1 cellular context compared by ENCODE assay signal in the genomic region with DNA sequence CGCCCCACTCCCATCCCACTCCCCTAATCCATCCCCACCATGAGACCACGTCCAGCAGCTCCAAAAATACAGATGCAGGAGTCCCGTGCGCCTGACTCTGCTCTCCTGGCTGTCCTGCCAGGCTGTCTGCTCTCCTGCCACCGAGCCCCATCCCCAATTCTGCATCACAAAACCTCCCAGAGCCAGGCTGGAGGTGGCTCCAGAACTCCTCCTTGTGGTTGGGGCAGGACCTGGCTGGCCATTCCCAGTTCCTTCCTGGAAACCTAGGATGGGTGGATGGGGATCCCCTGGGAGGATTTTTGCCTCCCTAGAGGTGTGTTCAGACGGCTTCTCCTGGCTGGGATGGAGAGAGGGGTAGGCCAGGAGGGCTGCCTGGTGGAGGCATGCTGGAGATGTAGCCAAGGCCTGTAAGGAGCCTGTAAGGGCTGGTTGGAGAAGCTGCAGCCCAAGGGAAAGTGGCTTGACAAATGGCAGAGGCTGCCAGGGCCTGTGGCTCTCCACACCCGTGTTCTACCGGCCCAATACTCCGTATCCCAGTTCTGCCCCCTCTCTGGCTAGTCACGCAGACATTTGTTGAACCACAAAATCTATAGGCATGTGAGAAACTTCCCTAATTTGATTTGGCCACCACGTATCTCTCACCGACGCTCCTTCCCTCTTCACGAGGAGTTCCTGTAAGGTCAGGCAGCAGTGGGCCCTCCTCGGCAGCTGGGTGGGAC.
TF ChIP-seq lines count a peak whose summit lies in the region.

No MANE protein-coding gene starts in this region.

TF ChIP-seq in GM23338, 12 proteins besides CTCF, POLR2A, EP300 and RAD21 (continued from another document):
- TF ChIP-seq, protein P1, sequence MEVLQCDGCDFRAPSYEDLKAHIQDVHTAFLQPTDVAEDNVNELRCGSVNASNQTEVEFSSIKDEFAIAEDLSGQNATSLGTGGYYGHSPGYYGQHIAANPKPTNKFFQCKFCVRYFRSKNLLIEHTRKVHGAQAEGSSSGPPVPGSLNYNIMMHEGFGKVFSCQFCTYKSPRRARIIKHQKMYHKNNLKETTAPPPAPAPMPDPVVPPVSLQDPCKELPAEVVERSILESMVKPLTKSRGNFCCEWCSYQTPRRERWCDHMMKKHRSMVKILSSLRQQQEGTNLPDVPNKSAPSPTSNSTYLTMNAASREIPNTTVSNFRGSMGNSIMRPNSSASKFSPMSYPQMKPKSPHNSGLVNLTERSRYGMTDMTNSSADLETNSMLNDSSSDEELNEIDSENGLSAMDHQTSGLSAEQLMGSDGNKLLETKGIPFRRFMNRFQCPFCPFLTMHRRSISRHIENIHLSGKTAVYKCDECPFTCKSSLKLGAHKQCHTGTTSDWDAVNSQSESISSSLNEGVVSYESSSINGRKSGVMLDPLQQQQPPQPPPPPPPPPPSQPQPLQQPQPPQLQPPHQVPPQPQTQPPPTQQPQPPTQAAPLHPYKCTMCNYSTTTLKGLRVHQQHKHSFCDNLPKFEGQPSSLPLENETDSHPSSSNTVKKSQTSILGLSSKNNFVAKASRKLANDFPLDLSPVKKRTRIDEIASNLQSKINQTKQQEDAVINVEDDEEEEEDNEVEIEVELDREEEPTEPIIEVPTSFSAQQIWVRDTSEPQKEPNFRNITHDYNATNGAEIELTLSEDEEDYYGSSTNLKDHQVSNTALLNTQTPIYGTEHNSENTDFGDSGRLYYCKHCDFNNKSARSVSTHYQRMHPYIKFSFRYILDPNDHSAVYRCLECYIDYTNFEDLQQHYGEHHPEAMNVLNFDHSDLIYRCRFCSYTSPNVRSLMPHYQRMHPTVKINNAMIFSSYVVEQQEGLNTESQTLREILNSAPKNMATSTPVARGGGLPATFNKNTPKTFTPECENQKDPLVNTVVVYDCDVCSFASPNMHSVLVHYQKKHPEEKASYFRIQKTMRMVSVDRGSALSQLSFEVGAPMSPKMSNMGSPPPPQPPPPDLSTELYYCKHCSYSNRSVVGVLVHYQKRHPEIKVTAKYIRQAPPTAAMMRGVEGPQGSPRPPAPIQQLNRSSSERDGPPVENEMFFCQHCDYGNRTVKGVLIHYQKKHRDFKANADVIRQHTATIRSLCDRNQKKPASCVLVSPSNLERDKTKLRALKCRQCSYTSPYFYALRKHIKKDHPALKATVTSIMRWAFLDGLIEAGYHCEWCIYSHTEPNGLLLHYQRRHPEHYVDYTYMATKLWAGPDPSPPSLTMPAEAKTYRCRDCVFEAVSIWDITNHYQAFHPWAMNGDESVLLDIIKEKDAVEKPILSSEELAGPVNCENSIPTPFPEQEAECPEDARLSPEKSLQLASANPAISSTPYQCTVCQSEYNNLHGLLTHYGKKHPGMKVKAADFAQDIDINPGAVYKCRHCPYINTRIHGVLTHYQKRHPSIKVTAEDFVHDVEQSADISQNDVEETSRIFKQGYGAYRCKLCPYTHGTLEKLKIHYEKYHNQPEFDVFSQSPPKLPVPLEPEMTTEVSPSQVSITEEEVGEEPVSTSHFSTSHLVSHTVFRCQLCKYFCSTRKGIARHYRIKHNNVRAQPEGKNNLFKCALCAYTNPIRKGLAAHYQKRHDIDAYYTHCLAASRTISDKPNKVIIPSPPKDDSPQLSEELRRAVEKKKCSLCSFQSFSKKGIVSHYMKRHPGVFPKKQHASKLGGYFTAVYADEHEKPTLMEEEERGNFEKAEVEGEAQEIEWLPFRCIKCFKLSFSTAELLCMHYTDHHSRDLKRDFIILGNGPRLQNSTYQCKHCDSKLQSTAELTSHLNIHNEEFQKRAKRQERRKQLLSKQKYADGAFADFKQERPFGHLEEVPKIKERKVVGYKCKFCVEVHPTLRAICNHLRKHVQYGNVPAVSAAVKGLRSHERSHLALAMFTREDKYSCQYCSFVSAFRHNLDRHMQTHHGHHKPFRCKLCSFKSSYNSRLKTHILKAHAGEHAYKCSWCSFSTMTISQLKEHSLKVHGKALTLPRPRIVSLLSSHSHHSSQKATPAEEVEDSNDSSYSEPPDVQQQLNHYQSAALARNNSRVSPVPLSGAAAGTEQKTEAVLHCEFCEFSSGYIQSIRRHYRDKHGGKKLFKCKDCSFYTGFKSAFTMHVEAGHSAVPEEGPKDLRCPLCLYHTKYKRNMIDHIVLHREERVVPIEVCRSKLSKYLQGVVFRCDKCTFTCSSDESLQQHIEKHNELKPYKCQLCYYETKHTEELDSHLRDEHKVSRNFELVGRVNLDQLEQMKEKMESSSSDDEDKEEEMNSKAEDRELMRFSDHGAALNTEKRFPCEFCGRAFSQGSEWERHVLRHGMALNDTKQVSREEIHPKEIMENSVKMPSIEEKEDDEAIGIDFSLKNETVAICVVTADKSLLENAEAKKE (CRISPR knock-in tag; IDR thresholded peaks at IDR 0.05): no peak
- TF ChIP-seq CREB1 (CRISPR knock-in tag; IDR thresholded peaks at IDR 0.05; ENCODE audit: low read depth): no peak
- TF ChIP-seq STAT1 (IDR thresholded peaks at IDR 0.05; ENCODE audit: unreplicated experiment): no peak
- TF ChIP-seq NANOG (IDR thresholded peaks at IDR 0.05; ENCODE audit: borderline replicate concordance): no peak
- TF ChIP-seq POLR2AphosphoS5 (IDR thresholded peaks at IDR 0.05; ENCODE audit: low read depth): no peak
- TF ChIP-seq EZH2 (IDR thresholded peaks at IDR 0.05; ENCODE audit: low read depth, unreplicated experiment): no peak
